9 cellular contexts compared by ENCODE assay signal in the genomic region with DNA sequence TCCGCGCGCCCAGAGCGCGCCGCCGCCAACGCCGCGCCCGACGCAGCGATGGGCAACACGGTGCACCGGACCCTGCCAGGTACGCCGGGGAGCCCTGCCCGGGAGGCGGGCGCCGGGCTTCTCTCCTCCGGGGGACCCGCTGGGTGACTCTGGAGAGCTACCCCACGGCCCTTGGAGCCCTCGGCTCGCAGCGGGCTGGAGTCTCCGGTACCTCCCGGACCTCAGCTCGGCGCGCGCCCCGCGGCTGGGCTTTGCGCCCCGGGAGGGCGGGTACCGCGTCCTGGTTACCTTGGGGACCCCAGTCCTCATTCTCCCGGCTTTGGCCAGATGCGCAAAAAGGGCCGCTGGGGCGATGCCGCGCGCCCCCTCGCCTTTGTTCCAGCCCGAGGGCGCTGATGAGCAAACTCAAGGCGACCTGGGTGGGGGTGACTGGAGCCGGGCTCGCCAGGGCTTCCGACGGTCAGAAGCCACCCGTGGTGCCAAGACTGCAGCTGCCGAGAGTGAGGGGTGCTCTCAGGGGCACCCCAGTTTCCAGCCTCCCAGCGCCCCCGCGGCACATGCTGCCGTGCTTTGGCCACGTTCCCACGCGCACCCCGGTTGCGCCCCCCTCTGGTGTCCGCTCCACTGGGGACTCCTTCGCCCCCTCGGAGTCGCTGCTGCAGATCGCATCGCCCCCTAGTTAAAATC. TPM values are rescaled to one million over a fixed set of nuclear protein-coding genes. Genes with fewer than 3 reads are reported as not detected.
DNase-seq lines count a peak whose midpoint lies in the region; ATAC-seq and TF ChIP-seq lines count a peak whose summit lies in the region.
"Had no signal": no experiment of that assay in that cellular context is flagged by ENCODE, and none has a peak within 500 bp of the region (broad histone marks: within the 10 kb centered on the region; RNA-seq: fewer than 3 reads in every experiment).

No MANE protein-coding gene starts in this region.

- H3K9ac ChIP-seq in adipocyte (ENCODE audit: low read length) (no peak overlapping the region), iPS-20b (ENCODE audit: low read depth, low read length) (peak overlapping the region; percentile 57; the same call in 1 of the 2 replicates), stomach smooth muscle (ENCODE audit: low read length in 2 of 2) (peak overlapping the region; percentile 69 to 84)

- no peaks in the 10 kb centered on the region for H3K36me3 Mint-ChIP-seq in Calu3 (ENCODE audit: insufficient read depth, unreplicated experiment)
- H3K36me3 Mint-ChIP-seq: memory B cell had no signal

- H3K4me3 Mint-ChIP-seq in Calu3 (ENCODE audit: low read depth, unreplicated experiment) = peak overlapping the region; percentile 56

- CTCF ChIA-PET in Calu3 (lab: Charles Lee) = no interaction called here

- H3K27me3 Mint-ChIP-seq in Calu3 (ENCODE audit: unreplicated experiment) = peaks cover 89% of the 10 kb centered on the region

- BruUV-seq in Calu3 (replicated peaks; lab: Mats Ljungman, UMichigan) = no TSS peak

- DNase-seq in Calu3 (no peak), adipocyte (ENCODE audit: low read depth) (no peak), DMS153 treated with DMSO at 0.1 percent for 48 hours (lab: John Stamatoyannopoulos, UW; ENCODE audit: unreplicated experiment) (no peak)

- H3K4me1 Mint-ChIP-seq in Calu3 (ENCODE audit: low read depth, unreplicated experiment) = peaks cover 8% of the 10 kb centered on the region

- H3K9me3 Mint-ChIP-seq in Calu3 (ENCODE audit: low read depth, unreplicated experiment) = no peaks in the 10 kb centered on the region
- H3K9me3 Mint-ChIP-seq: memory B cell had no signal

- H3K27ac Mint-ChIP-seq in Calu3 (ENCODE audit: unreplicated experiment) = no peak overlapping the region
- H3K27ac Mint-ChIP-seq: memory B cell had no signal

- H3K9me3 ChIP-seq in adipocyte (ENCODE audit: control insufficient read depth, low read length) (no peaks in the 10 kb centered on the region), iPS-20b (ENCODE audit: insufficient read depth, low read depth, low read length) (no peaks in the 10 kb centered on the region), stomach smooth muscle (ENCODE audit: control insufficient read depth in 2 of 2, low read length in 2 of 2) (no peaks in the 10 kb centered on the region)

- intact Hi-C loops in Calu3 (cut with micrococcal nuclease; ENCODE audit: unreplicated experiment) = no loop called here

- H3K4me1 ChIP-seq in adipocyte (ENCODE audit: control insufficient read depth, insufficient read depth, low read length) (peaks cover 5% of the 10 kb centered on the region), iPS-20b (ENCODE audit: insufficient read depth, low read length) (peaks cover 18% of the 10 kb centered on the region), stomach smooth muscle (ENCODE audit: control insufficient read depth, insufficient read depth, low read length) (peaks cover 59% of the 10 kb centered on the region)

- H3K36me3 ChIP-seq in adipocyte (ENCODE audit: control insufficient read depth, insufficient read depth, low read length, severe bottlenecking) (no peaks in the 10 kb centered on the region), iPS-20b (ENCODE audit: insufficient read depth, low read depth, low read length) (no peaks in the 10 kb centered on the region), stomach smooth muscle (ENCODE audit: control insufficient read depth in 2 of 2, insufficient read depth in 2 of 2, low read length in 2 of 2) (peaks cover 0 to 2% of the 10 kb centered on the region in 2 donors)

- ATAC-seq in HG02885 (IDR thresholded peaks at IDR 0.05; ENCODE audit: poor library complexity, unreplicated experiment) = peak; percentile 23
- ATAC-seq in HG03571 (IDR thresholded peaks at IDR 0.05; ENCODE audit: unreplicated experiment) = no peak
- no peak for ATAC-seq in HG02763 (IDR thresholded peaks at IDR 0.05; ENCODE audit: unreplicated experiment)

- H3K4me3 ChIP-seq in adipocyte (ENCODE audit: low read length) = peak overlapping the region; percentile 69
- H3K4me3 ChIP-seq in iPS-20b (ENCODE audit: low read length) = peak overlapping the region; percentile 74
- peak overlapping the region; percentile 69 to 83 for H3K4me3 ChIP-seq in stomach smooth muscle (ENCODE audit: low read length in 2 of 2)

- TF ChIP-seq CTCF in Calu3 (IDR thresholded peaks at IDR 0.05; ENCODE audit: unreplicated experiment) = no peak

- H3K27me3 ChIP-seq in adipocyte (replicated peaks; ENCODE audit: control insufficient read depth, insufficient read depth, low read length) (peaks cover 32% of the 10 kb centered on the region), iPS-20b (ENCODE audit: insufficient read depth, low read length) (peaks cover 58% of the 10 kb centered on the region), stomach smooth muscle (ENCODE audit: control insufficient read depth in 1 of 2, insufficient read depth in 2 of 2, low read length in 2 of 2) (no peaks in the 10 kb centered on the region)

- H3K27ac ChIP-seq in iPS-20b (ENCODE audit: low read length) (no peak overlapping the region), stomach smooth muscle (ENCODE audit: low read length) (peak overlapping the region; percentile 76)

RNA-seq across cellular contexts. Expression of gene NEURL1B, which starts 0.4 kb away (rescaled TPM):
- total RNA-seq in Calu3 (2022) = 2.0 and 2.8 TPM in 2 replicates
